12 cellular contexts compared by ENCODE assay signal in the genomic region with DNA sequence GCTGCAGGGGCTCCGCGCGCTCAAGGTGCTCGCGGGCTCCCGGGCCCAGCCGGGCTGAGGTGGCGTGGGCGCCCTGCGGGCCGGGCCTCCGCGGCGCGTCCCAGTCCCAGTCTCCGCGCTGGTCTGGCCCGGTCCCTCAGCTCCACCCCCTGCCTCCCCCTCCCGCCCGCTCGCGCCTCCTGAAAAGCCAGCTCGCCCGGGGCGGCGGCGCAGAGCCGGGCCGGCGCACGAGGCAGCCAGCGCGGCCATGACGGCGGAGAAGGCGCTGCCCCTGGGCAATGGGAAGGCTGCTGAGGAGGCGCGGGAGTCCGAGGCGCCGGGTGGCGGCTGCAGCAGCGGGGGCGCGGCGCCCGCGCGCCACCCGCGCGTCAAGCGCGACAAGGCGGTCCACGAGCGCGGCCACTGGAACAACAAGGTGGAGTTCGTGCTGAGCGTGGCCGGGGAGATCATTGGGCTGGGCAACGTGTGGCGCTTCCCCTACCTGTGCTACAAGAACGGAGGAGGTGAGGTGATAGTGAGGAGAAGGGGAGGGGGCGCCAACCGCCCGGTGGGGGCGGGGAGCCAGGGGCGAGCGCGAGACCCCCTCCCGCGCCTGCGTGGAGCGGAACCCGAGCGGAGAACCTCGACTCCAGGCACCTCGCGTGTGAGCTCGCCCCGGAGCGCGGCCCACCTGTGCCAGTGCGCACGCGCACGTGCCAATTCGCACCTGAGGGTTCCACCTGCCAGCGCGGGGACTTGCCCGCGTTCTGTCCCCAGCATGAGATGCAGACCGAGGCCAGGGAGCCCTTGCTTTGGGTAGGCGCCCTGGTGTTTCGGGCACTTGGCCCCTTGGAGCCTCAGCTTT. TPM values are rescaled to one million over a fixed set of nuclear protein-coding genes. Genes with fewer than 3 reads are reported as not detected.
DNase-seq lines count a peak whose midpoint lies in the region; ATAC-seq and TF ChIP-seq lines count a peak whose summit lies in the region.
"Had no signal": no experiment of that assay in that cellular context is flagged by ENCODE, and none has a peak within 500 bp of the region (broad histone marks: within the 10 kb centered on the region; RNA-seq: fewer than 3 reads in every experiment).

Gene SLC6A11 (plus strand): TSS at position 210 of the 844 bp plus-strand sequence. CDS start 38 bp downstream, at position 248.

- TF ChIP-seq POLR2A in prostate gland (IDR thresholded peaks at IDR 0.05) (no peak), erythroblast (IDR thresholded peaks at IDR 0.05; ENCODE audit: low read length) (no peak)

- peak; percentile 82 for ATAC-seq in WTC11
- ATAC-seq in left ventricle myocardium superior, result peak; percentile 76
- ATAC-seq in HG03439 (IDR thresholded peaks at IDR 0.05; ENCODE audit: unreplicated experiment), result no peak

- peaks cover 59% of the 10 kb centered on the region for H3K27me3 Mint-ChIP-seq in WTC11 (ENCODE audit: low read depth)

- POLR2A ChIA-PET in WTC11 (lab: Charles Lee), result no interaction called here

- H3K4me3 Mint-ChIP-seq in WTC11, result peak within 1 kb of the TSS; percentile 71
- H3K4me3 Mint-ChIP-seq: activated CD4-positive, alpha-beta memory T cell treated with anti-CD3 and anti-CD28 coated beads, Interleukin-2, amount 10 ng/mL, durations not matched to agents 7 days and 5 days; stimulated activated naive CD8-positive, alpha-beta T cell treated with anti-CD3 and anti-CD28 coated beads, Interleukin-15, Interleukin-2, amounts not matched to agents 100 ng/mL and 50 ng/mL, for 24 hours had no signal

- no peaks in the 10 kb centered on the region for H3K4me1 ChIP-seq in prostate gland (replicated peaks)
- H3K4me1 ChIP-seq: right lobe of liver had no signal

- no peak for TF ChIP-seq CTCF in WTC11 (IDR thresholded peaks at IDR 0.05)
- TF ChIP-seq CTCF in prostate gland (IDR thresholded peaks at IDR 0.05), result no peak

- intact Hi-C loops in left ventricle myocardium superior (cut with micrococcal nuclease), result no loop called here
- intact Hi-C loops in prostate gland (cut with DNase I), result no loop called here

- H3K4me1 Mint-ChIP-seq in WTC11, result peaks cover 3% of the 10 kb centered on the region
- H3K4me1 Mint-ChIP-seq: activated CD4-positive, alpha-beta memory T cell treated with anti-CD3 and anti-CD28 coated beads, Interleukin-2, amount 10 ng/mL, durations not matched to agents 7 days and 5 days had no signal

- H3K27ac ChIP-seq in prostate gland, result no peak within 1 kb of the TSS
- H3K27ac ChIP-seq: right lobe of liver had no signal

- H3K9me3 Mint-ChIP-seq in WTC11, result no peaks in the 10 kb centered on the region
- H3K9me3 Mint-ChIP-seq: activated CD4-positive, alpha-beta memory T cell treated with anti-CD3 and anti-CD28 coated beads, Interleukin-2, amount 10 ng/mL, durations not matched to agents 7 days and 5 days; stimulated activated naive CD8-positive, alpha-beta T cell treated with anti-CD3 and anti-CD28 coated beads, Interleukin-15, Interleukin-2, amounts not matched to agents 100 ng/mL and 50 ng/mL, for 24 hours had no signal

- DNase-seq in Daoy (ENCODE audit: low read depth), result peak; percentile 41
- peak; percentile 60 for DNase-seq in WTC11 (ENCODE audit: low spot score)
- peak; percentile 35 for DNase-seq in left ventricle myocardium superior
- peak; percentile 37 for DNase-seq in prostate gland (ENCODE audit: low spot score)
- DNase-seq in activated CD4-positive, alpha-beta T cell treated with anti-CD3 and anti-CD28 coated beads, Interleukin-2, amount 50 U/mL, for 4 hours, result no peak
- DNase-seq in erythroblast (lab: John Stamatoyannopoulos, UW), result no peak
- no peak for DNase-seq in HK-2 (ENCODE audit: unreplicated experiment)
- DNase-seq: activated CD4-positive, alpha-beta memory T cell treated with anti-CD3 and anti-CD28 coated beads, Interleukin-2, amount 10 ng/mL, durations not matched to agents 7 days and 5 days; right lobe of liver had no signal

- peak within 1 kb of the TSS; percentile 28 to 32 for H3K4me3 ChIP-seq in prostate gland
- H3K4me3 ChIP-seq: right lobe of liver had no signal

- H3K27me3 ChIP-seq in prostate gland (replicated peaks; ENCODE audit: insufficient read depth), result no peaks in the 10 kb centered on the region

- no peaks in the 10 kb centered on the region for H3K36me3 Mint-ChIP-seq in WTC11

- WGBS in prostate gland, result 4% methylated on average over 64 of the region's 96 CpGs

- no peak within 1 kb of the TSS for H3K27ac Mint-ChIP-seq in WTC11
- H3K27ac Mint-ChIP-seq: activated CD4-positive, alpha-beta memory T cell treated with anti-CD3 and anti-CD28 coated beads, Interleukin-2, amount 10 ng/mL, durations not matched to agents 7 days and 5 days; stimulated activated naive CD8-positive, alpha-beta T cell treated with anti-CD3 and anti-CD28 coated beads, Interleukin-15, Interleukin-2, amounts not matched to agents 100 ng/mL and 50 ng/mL, for 24 hours had no signal

- CTCF ChIA-PET in WTC11 (lab: Charles Lee), result interaction anchor here (0.6 to 1.2 kb wide), 3 partner anchors 44 to 66 kb away, joined by 3 to 5 read pairs (median 4); no protein-coding TSS in a partner anchor

- H3K36me3 ChIP-seq in prostate gland, result no peaks in the 10 kb centered on the region
- H3K36me3 ChIP-seq: right lobe of liver had no signal

- no peaks in the 10 kb centered on the region for H3K9me3 ChIP-seq in prostate gland
- H3K9me3 ChIP-seq: right lobe of liver had no signal

TF ChIP-seq in WTC11, 78 proteins besides CTCF, POLR2A, EP300 and RAD21 (continues in another document):
- no peak for TF ChIP-seq GRHL2 (CRISPR knock-in tag; IDR thresholded peaks at IDR 0.05; ENCODE audit: insufficient replicate concordance, severe bottlenecking)
- TF ChIP-seq TEAD1 (CRISPR knock-in tag; IDR thresholded peaks at IDR 0.05), result peak; percentile 78; the same call in 1 of the 2 replicates
- TF ChIP-seq, protein P1, sequence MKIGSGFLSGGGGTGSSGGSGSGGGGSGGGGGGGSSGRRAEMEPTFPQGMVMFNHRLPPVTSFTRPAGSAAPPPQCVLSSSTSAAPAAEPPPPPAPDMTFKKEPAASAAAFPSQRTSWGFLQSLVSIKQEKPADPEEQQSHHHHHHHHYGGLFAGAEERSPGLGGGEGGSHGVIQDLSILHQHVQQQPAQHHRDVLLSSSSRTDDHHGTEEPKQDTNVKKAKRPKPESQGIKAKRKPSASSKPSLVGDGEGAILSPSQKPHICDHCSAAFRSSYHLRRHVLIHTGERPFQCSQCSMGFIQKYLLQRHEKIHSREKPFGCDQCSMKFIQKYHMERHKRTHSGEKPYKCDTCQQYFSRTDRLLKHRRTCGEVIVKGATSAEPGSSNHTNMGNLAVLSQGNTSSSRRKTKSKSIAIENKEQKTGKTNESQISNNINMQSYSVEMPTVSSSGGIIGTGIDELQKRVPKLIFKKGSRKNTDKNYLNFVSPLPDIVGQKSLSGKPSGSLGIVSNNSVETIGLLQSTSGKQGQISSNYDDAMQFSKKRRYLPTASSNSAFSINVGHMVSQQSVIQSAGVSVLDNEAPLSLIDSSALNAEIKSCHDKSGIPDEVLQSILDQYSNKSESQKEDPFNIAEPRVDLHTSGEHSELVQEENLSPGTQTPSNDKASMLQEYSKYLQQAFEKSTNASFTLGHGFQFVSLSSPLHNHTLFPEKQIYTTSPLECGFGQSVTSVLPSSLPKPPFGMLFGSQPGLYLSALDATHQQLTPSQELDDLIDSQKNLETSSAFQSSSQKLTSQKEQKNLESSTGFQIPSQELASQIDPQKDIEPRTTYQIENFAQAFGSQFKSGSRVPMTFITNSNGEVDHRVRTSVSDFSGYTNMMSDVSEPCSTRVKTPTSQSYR (CRISPR knock-in tag; IDR thresholded peaks at IDR 0.05), result peak; percentile 80
- peak; percentile 85 for TF ChIP-seq TEAD4 (CRISPR knock-in tag; IDR thresholded peaks at IDR 0.05)
- TF ChIP-seq MYBL2 (CRISPR knock-in tag; IDR thresholded peaks at IDR 0.05), result peak; percentile 67; the same call in 1 of the 2 replicates
- TF ChIP-seq NFATC4 (CRISPR knock-in tag; IDR thresholded peaks at IDR 0.05), result no peak
- TF ChIP-seq JUN (CRISPR knock-in tag; IDR thresholded peaks at IDR 0.05), result 0 out of 2 replicates have a peak, but pooled peaks have one; percentile 73
- TF ChIP-seq ELF4 (CRISPR knock-in tag; IDR thresholded peaks at IDR 0.05; ENCODE audit: low read depth), result no peak
- no peak for TF ChIP-seq ZNF232 (CRISPR knock-in tag; IDR thresholded peaks at IDR 0.05)
- no peak for TF ChIP-seq HMGXB4 (CRISPR knock-in tag; IDR thresholded peaks at IDR 0.05)
- TF ChIP-seq, protein P2, sequence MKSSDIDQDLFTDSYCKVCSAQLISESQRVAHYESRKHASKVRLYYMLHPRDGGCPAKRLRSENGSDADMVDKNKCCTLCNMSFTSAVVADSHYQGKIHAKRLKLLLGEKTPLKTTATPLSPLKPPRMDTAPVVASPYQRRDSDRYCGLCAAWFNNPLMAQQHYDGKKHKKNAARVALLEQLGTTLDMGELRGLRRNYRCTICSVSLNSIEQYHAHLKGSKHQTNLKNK (CRISPR knock-in tag; IDR thresholded peaks at IDR 0.05), result no peak
- peak; percentile 35; the same call in 1 of the 2 replicates for TF ChIP-seq NR2C2 (CRISPR knock-in tag; IDR thresholded peaks at IDR 0.05)
- no peak for TF ChIP-seq PRRX2 (CRISPR knock-in tag; IDR thresholded peaks at IDR 0.05)
- TF ChIP-seq, protein P3, sequence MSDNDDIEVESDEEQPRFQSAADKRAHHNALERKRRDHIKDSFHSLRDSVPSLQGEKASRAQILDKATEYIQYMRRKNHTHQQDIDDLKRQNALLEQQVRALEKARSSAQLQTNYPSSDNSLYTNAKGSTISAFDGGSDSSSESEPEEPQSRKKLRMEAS (CRISPR knock-in tag; IDR thresholded peaks at IDR 0.05), result peak; percentile 96

RNA-seq across cellular contexts. Expression of gene SLC6A11, which starts in this region (rescaled TPM):
- 0.80 and 1.6 TPM in 2 replicates for total RNA-seq in Daoy (2014; rRNA removed; shearing (Covaris generic))
- 0.85 to 1.5 TPM (median 1.1 TPM) in 3 replicates for total RNA-seq in WTC11 (2021)
- not detected for total RNA-seq in left ventricle myocardium superior
- 1 to 10 TPM; 3.6 to 6.9 TPM for total RNA-seq in prostate gland
- total RNA-seq: activated CD4-positive, alpha-beta memory T cell treated with anti-CD3 and anti-CD28 coated beads, Interleukin-2, amount 10 ng/mL, durations not matched to agents 7 days and 5 days; OCI-LY7 had no signal

Comparison
In these comparisons a context has a peak if more than half of its experiments do, and no peak if none do; other contexts are left out.
1. Peak in DNase-seq and ATAC-seq in left ventricle myocardium superior; RNA of the gene not detected or under 1 TPM.
2. DNase-seq: peak in Daoy (single experiment), WTC11 (single experiment) and prostate gland (single experiment); none in activated CD4-positive, alpha-beta T cell treated with anti-CD3 and anti-CD28 coated beads, Interleukin-2, amount 50 U/mL, for 4 hours (0 of 2), erythroblast (0 of 2) and HK-2 (single experiment).